10 cellular contexts compared by ENCODE assay signal in the genomic region with DNA sequence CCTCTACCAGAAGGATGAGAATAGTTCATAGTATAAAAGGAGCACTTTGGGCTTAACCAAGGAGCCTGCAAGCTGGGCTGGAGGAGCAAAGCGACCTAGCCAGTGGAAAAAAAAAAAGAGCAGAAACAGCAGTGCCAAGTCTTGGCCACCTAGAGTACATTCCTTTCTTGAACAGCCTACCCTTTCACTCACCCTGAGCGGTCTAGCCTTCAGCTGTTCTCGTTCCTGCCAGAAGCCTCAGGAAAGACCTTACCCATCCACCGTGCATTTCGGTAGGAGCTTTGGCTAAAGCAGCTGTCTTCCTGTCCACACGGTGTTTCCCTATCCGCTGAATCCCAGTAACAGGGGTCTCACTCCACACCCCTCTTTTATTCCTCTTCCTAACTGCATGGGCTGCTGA.
DNase-seq lines count a peak whose midpoint lies in the region; ATAC-seq and TF ChIP-seq lines count a peak whose summit lies in the region.
"Had no signal": no experiment of that assay in that cellular context is flagged by ENCODE, and none has a peak within 500 bp of the region (broad histone marks: within the 10 kb centered on the region; RNA-seq: fewer than 3 reads in every experiment).

No MANE protein-coding gene starts in this region.

- 19% methylated on average over 7 of the region's 7 CpGs for WGBS in urinary bladder

- peaks cover 5% of the 10 kb centered on the region for H3K27me3 Mint-ChIP-seq in activated naive CD8-positive, alpha-beta T cell treated with anti-CD3 and anti-CD28 coated beads, Interleukin-2, amount 50 U/mL, for 24 hours

- no peaks in the 10 kb centered on the region for H3K4me1 ChIP-seq in urinary bladder (ENCODE audit: insufficient read depth)

- no peaks in the 10 kb centered on the region for H3K36me3 Mint-ChIP-seq in activated naive CD8-positive, alpha-beta T cell treated with anti-CD3 and anti-CD28 coated beads, Interleukin-2, amount 50 U/mL, for 24 hours (ENCODE audit: low read depth)
- H3K36me3 Mint-ChIP-seq: naive B cell had no signal

- H3K36me3 ChIP-seq in urinary bladder (ENCODE audit: insufficient read depth): no peaks in the 10 kb centered on the region

- ATAC-seq in HG03135 (IDR thresholded peaks at IDR 0.05; ENCODE audit: unreplicated experiment) (no peak), GM18505 (IDR thresholded peaks at IDR 0.05; ENCODE audit: unreplicated experiment) (no peak)
- no peak for ATAC-seq in activated naive CD8-positive, alpha-beta T cell treated with anti-CD3 and anti-CD28 coated beads, Interleukin-2, amount 50 U/mL, for 24 hours
- ATAC-seq: activated CD8-positive, alpha-beta T cell treated with anti-CD3 and anti-CD28 coated beads, Interleukin-2, amount 10 ng/mL, durations not matched to agents 7 days and 5 days had no signal

- TF ChIP-seq CTCF in epithelial cell of esophagus (IDR thresholded peaks at IDR 0.05; ENCODE audit: insufficient read depth, low read depth, low read length, missing control alignments): no peak

- H3K4me1 Mint-ChIP-seq in activated naive CD8-positive, alpha-beta T cell treated with anti-CD3 and anti-CD28 coated beads, Interleukin-2, amount 50 U/mL, for 24 hours: no peaks in the 10 kb centered on the region

- H3K9me3 Mint-ChIP-seq in activated naive CD8-positive, alpha-beta T cell treated with anti-CD3 and anti-CD28 coated beads, Interleukin-2, amount 50 U/mL, for 24 hours: no peaks in the 10 kb centered on the region
- H3K9me3 Mint-ChIP-seq: naive B cell had no signal

- H3K4me3 ChIP-seq in epithelial cell of esophagus (ENCODE audit: low read length) (no peak overlapping the region), urinary bladder (ENCODE audit: low read depth, low read length) (peak overlapping the region; percentile 8)

- no peak overlapping the region for H3K27ac Mint-ChIP-seq in activated naive CD8-positive, alpha-beta T cell treated with anti-CD3 and anti-CD28 coated beads, Interleukin-2, amount 50 U/mL, for 24 hours
- H3K27ac Mint-ChIP-seq: activated CD8-positive, alpha-beta T cell treated with anti-CD3 and anti-CD28 coated beads, Interleukin-2, amount 10 ng/mL, durations not matched to agents 7 days and 5 days had no signal

- TF ChIP-seq POLR2A in GM18505 (IDR thresholded peaks at IDR 0.05; ENCODE audit: borderline replicate concordance, extremely low read depth, insufficient read depth, insufficient read length): no peak

- H3K4me3 Mint-ChIP-seq in activated naive CD8-positive, alpha-beta T cell treated with anti-CD3 and anti-CD28 coated beads, Interleukin-2, amount 50 U/mL, for 24 hours: no peak overlapping the region
- H3K4me3 Mint-ChIP-seq: activated CD8-positive, alpha-beta T cell treated with anti-CD3 and anti-CD28 coated beads, Interleukin-2, amount 10 ng/mL, durations not matched to agents 7 days and 5 days; naive B cell had no signal

- H3K27ac ChIP-seq in urinary bladder (ENCODE audit: low read depth): no peak overlapping the region

- DNase-seq in NCI-H82 (lab: John Stamatoyannopoulos, UW) (peak; percentile 83), epithelial cell of esophagus (ENCODE audit: low read depth) (peak; percentile 8), midbrain (lab: John Stamatoyannopoulos, UW) (peak; percentile 12), GM19238 (ENCODE audit: insufficient read length, low spot score) (no peak)
- DNase-seq in activated naive CD8-positive, alpha-beta T cell treated with anti-CD3 and anti-CD28 coated beads, Interleukin-2, amount 50 U/mL, for 24 hours: no peak
- DNase-seq: activated CD8-positive, alpha-beta T cell treated with anti-CD3 and anti-CD28 coated beads, Interleukin-2, amount 10 ng/mL, durations not matched to agents 7 days and 5 days; naive B cell had no signal

Comparison
In these comparisons a context has a peak if more than half of its experiments do, and no peak if none do; other contexts are left out.
1. DNase-seq: peak in NCI-H82 (single experiment), epithelial cell of esophagus (single experiment) and midbrain (single experiment); none in activated naive CD8-positive, alpha-beta T cell treated with anti-CD3 and anti-CD28 coated beads, Interleukin-2, amount 50 U/mL, for 24 hours (single experiment) and GM19238 (single experiment).